Comparison of ENCODE assay signal across 8 cellular contexts in the genomic region with DNA sequence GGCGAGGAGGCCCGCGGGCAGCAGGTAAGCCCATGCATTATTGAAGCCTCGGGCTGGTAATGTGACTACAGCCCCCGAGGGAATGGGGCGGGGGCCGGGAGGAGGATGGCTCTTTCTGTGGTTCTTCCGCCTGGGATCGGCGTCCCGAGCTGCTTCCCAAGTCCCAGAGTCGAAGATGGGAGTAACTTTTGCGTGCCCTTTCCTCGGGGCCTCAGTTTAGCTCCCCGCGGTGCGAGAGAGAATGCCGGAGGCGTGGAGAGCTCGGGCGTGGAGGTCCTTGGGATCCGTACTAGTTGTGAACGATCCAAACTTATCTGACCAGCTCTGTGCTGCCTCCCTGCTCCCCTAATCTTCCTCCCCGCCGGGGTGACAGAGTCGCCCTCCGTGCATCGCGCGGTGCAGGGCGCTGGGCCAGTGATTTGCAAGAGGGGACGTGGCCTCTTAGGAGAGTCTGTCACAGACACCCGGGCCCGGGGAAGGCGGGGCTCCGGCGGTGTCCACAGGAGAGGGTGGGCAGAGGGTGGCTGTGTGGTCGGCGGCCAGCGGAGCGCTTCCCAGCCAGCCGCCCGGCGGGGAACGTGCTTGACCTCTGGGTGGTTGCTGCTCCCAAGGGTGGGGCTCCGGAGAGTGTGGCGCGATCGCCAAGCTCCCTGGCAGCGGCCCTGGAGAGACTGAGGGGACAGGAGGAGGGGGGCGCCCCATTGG. TPM values are rescaled to one million over a fixed set of nuclear protein-coding genes. Genes with fewer than 3 reads are reported as not detected.
A peak's percentile ranks its signal among the peaks of the same experiment; 100 is the strongest.
DNase-seq lines count a peak whose midpoint lies in the region; ATAC-seq and TF ChIP-seq lines count a peak whose summit lies in the region.

No MANE protein-coding gene starts in this region.

- peak; percentile 40 for ATAC-seq in HG02938 (IDR thresholded peaks at IDR 0.05; ENCODE audit: unreplicated experiment)
- peak; percentile 45 for ATAC-seq in activated naive CD8-positive, alpha-beta T cell treated with anti-CD3 and anti-CD28 coated beads, Interleukin-2, amount 50 U/mL, for 24 hours

- DNase-seq in DMS53 (lab: John Stamatoyannopoulos, UW) (peak; percentile 67), DMS53 treated with DMSO at 0.1 percent for 48 hours (lab: John Stamatoyannopoulos, UW; ENCODE audit: unreplicated experiment) (no peak), SJCRH30 (peak; percentile 75 to 76), cardiac septum (ENCODE audit: low spot score) (peak; percentile 92), osteoblast (ENCODE audit: insufficient read length, low spot score, missing footprints) (peak; percentile 87), NCI-H1694 (lab: John Stamatoyannopoulos, UW) (no peak)
- DNase-seq in activated naive CD8-positive, alpha-beta T cell treated with anti-CD3 and anti-CD28 coated beads, Interleukin-2, amount 50 U/mL, for 24 hours = peak; percentile 46

- peak overlapping the region; percentile 90 for H3K4me3 Mint-ChIP-seq in activated naive CD8-positive, alpha-beta T cell treated with anti-CD3 and anti-CD28 coated beads, Interleukin-2, amount 50 U/mL, for 24 hours

- H2AFZ ChIP-seq in osteoblast (ENCODE audit: low read length) = peak overlapping the region; percentile 79

- H3K4me2 ChIP-seq in osteoblast (ENCODE audit: insufficient read depth, low read length) = peak overlapping the region; percentile 93

- H3K27me3 Mint-ChIP-seq in activated naive CD8-positive, alpha-beta T cell treated with anti-CD3 and anti-CD28 coated beads, Interleukin-2, amount 50 U/mL, for 24 hours = peaks cover 41% of the 10 kb centered on the region

- H3K36me3 ChIP-seq in SJCRH30 = no peaks in the 10 kb centered on the region
- H3K36me3 ChIP-seq in osteoblast (ENCODE audit: insufficient read depth, low read length) = no peaks in the 10 kb centered on the region

- H3K27me3 ChIP-seq in SJCRH30 (no peaks in the 10 kb centered on the region), osteoblast (ENCODE audit: insufficient read depth, low read length) (no peaks in the 10 kb centered on the region)

- H3K27ac Mint-ChIP-seq in activated naive CD8-positive, alpha-beta T cell treated with anti-CD3 and anti-CD28 coated beads, Interleukin-2, amount 50 U/mL, for 24 hours = peak overlapping the region; percentile 67

- H3K27ac ChIP-seq in SJCRH30 = peak overlapping the region; percentile 85
- peak overlapping the region; percentile 86 for H3K27ac ChIP-seq in osteoblast (ENCODE audit: low read depth, low read length)

- intact Hi-C loops in cardiac septum (cut with DNase I) = loop anchor here (5.0 to 10.0 kb wide), 3 partner anchors 131 to 196 kb away; partner anchors contain the start of gene STX11

- H3K9me3 Mint-ChIP-seq in activated naive CD8-positive, alpha-beta T cell treated with anti-CD3 and anti-CD28 coated beads, Interleukin-2, amount 50 U/mL, for 24 hours = no peaks in the 10 kb centered on the region

- peaks cover 5% of the 10 kb centered on the region for H4K20me1 ChIP-seq in osteoblast (ENCODE audit: insufficient read depth, low read length)

- TF ChIP-seq CTCF in osteoblast (IDR thresholded peaks at IDR 0.05; ENCODE audit: extremely low read depth, low read depth, low read length) = no peak

- H3K4me3 ChIP-seq in SJCRH30 (peak overlapping the region; percentile 82), osteoblast (ENCODE audit: insufficient read depth, low read length) (peak overlapping the region; percentile 91)

- peaks cover 28% of the 10 kb centered on the region for H3K4me1 Mint-ChIP-seq in activated naive CD8-positive, alpha-beta T cell treated with anti-CD3 and anti-CD28 coated beads, Interleukin-2, amount 50 U/mL, for 24 hours

- H3K36me3 Mint-ChIP-seq in activated naive CD8-positive, alpha-beta T cell treated with anti-CD3 and anti-CD28 coated beads, Interleukin-2, amount 50 U/mL, for 24 hours (ENCODE audit: low read depth) = no peaks in the 10 kb centered on the region

- peaks cover 58% of the 10 kb centered on the region for H3K79me2 ChIP-seq in osteoblast (ENCODE audit: insufficient read depth, low read length)

- peaks cover 2% of the 10 kb centered on the region; the same call in 1 of the 2 replicates for H3K4me1 ChIP-seq in SJCRH30
- peaks cover 18% of the 10 kb centered on the region for H3K4me1 ChIP-seq in osteoblast (ENCODE audit: insufficient read depth, low read length)

- H3K9me3 ChIP-seq in SJCRH30 (replicated peaks) = no peaks in the 10 kb centered on the region
- H3K9me3 ChIP-seq in osteoblast (ENCODE audit: low read depth, low read length) = no peaks in the 10 kb centered on the region

RNA-seq across cellular contexts. Expression of gene UTRN, which starts 0.8 kb away (rescaled TPM):
- total RNA-seq in SJCRH30 (2014; rRNA removed; shearing (Covaris generic)) = 67.8 and 74.7 TPM in 2 replicates
- total RNA-seq in cardiac septum (96.4 TPM), osteoblast (235 and 242 TPM in 2 replicates)

Comparison
In these comparisons a context has a peak if more than half of its experiments do, and no peak if none do; other contexts are left out.
1. DNase-seq: peak in DMS53 (single experiment), SJCRH30 (2 of 2), activated naive CD8-positive, alpha-beta T cell treated with anti-CD3 and anti-CD28 coated beads, Interleukin-2, amount 50 U/mL, for 24 hours (single experiment), cardiac septum (single experiment) and osteoblast (single experiment); none in DMS53 treated with DMSO at 0.1 percent for 48 hours (single experiment) and NCI-H1694 (single experiment).